34 cellular contexts compared by ENCODE assay signal in genomic region chr1:14781811-14782210, GRCh38.
"Had no signal": no experiment of that assay in that cellular context is flagged by ENCODE, and none has a peak within 500 bp of the region (broad histone marks: within the 10 kb centered on the region; RNA-seq: fewer than 3 reads in every experiment).

No MANE protein-coding gene starts in this region.

- H3K27me3 ChIP-seq: MG63 had no signal

- DNase-seq: Karpas-422, Kasumi-1, MG63, MM.1S, MV-4-11, NCI-H1048, NCI-H1092, NCI-H1092 treated with DMSO at 0.1 percent for 48 hours, NCI-H1105, NCI-H1105 treated with DMSO at 0.1 percent for 48 hours, NCI-H1417, NCI-H1417 treated with DMSO at 0.1 percent for 48 hours, NCI-H1436, NCI-H1436 treated with DMSO at 0.1 percent for 48 hours, NCI-H146, NCI-H1694, NCI-H1694 treated with DMSO at 0.1 percent for 48 hours, NCI-H187, NCI-H187 treated with DMSO at 0.1 percent for 48 hours, NCI-H1930, NCI-H2029, NCI-H2029 treated with DMSO at 0.1 percent for 48 hours, NCI-H2081, NCI-H2081 treated with DMSO at 0.1 percent for 48 hours, NCI-H2107, NCI-H2171, NCI-H2171 treated with DMSO at 0.1 percent for 48 hours, NCI-H2227 treated with DMSO at 0.1 percent for 48 hours, NCI-H226, NCI-H345, NCI-H446, NCI-H446 treated with DMSO at 0.1 percent for 48 hours, NCI-H510A, NCI-H510A treated with DMSO at 0.1 percent for 48 hours had no signal

- H3K4me3 ChIP-seq: MG63 had no signal

- H3K36me3 ChIP-seq: MG63 had no signal

- H3K9me3 ChIP-seq: MG63 had no signal
